11 cellular contexts compared by ENCODE assay signal in the genomic region with DNA sequence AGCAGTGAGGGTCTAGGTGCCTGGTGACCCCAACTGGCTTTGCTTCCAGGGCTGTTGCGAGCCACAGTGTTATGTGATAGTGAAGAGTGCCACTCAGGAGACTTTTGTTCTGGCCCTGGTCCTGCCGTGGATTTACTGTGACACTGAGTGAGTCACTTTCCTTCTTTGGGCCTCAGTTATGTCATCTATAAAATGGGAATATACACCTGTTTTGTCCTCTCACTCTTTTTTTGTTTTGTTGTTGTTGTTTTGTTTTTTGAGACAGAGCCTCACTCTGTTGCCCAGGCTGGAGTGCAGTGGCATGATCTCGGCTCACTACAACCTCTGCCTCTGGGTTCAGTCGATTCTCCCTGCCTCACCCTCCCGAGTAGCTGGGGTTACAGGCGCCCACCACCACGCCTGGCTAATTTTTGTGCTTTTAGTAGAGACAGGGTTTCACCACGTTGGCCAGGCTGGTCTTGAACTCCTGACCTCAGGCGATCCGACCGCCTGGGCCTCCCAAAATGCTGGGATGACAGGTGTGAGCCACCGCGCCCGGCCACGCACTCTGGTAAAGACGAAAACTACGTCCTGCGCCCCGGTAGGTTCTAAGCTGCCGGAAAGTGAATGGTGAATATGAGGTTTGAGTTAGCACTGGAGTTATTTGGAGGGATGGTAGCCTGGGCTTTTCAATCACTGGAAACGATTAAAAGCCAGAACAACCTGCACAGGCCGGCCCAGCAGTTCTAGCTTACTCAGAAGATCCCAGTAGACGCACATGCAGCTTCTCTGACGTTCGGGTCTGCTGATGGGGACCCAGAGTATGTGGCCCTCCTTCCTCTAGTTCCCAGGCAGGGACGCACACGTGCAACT. TPM values are rescaled to one million over a fixed set of nuclear protein-coding genes. Genes with fewer than 3 reads are reported as not detected.
A peak's percentile ranks its signal among the peaks of the same experiment; 100 is the strongest.
DNase-seq lines count a peak whose midpoint lies in the region; ATAC-seq and TF ChIP-seq lines count a peak whose summit lies in the region.
"Had no signal": no experiment of that assay in that cellular context is flagged by ENCODE, and none has a peak within 500 bp of the region (broad histone marks: within the 10 kb centered on the region; RNA-seq: fewer than 3 reads in every experiment).

No MANE protein-coding gene starts in this region.

- H3K9ac ChIP-seq in iPS-20b (ENCODE audit: low read depth, low read length): peak overlapping the region; percentile 86; the same call in 1 of the 2 replicates

- POLR2A ChIA-PET in Caco-2 (lab: Charles Lee) (no interaction called here), WTC11 (lab: Charles Lee) (no interaction called here)

- ATAC-seq in WTC11: no peak
- ATAC-seq in gastrocnemius medialis: peak in 1 of 2 donors; percentile 6
- no peak for ATAC-seq in HG02642 (IDR thresholded peaks at IDR 0.05; ENCODE audit: poor library complexity, unreplicated experiment)

- H3K4me1 ChIP-seq in Caco-2 (peaks cover 12% of the 10 kb centered on the region), iPS-20b (ENCODE audit: insufficient read depth, low read length) (peaks cover 4% of the 10 kb centered on the region; the same call in 1 of the 2 replicates), gastrocnemius medialis (no peaks in the 10 kb centered on the region), adrenal gland (replicated peaks in 1 of 2) (peaks cover 0 to 8% of the 10 kb centered on the region in 2 donors)
- H3K4me1 ChIP-seq: colonic mucosa, pancreas had no signal

- H3K27ac ChIP-seq in iPS-20b (ENCODE audit: low read length) (no peak overlapping the region), gastrocnemius medialis (no peak overlapping the region), adrenal gland (no peak overlapping the region)
- H3K27ac ChIP-seq: colonic mucosa, pancreas had no signal

- 85 to 88% (median 86%) methylated on average over 27 of the region's 27 CpGs for WGBS in adrenal gland, 4 donors

- DNase-seq in Caco-2 (no peak), WTC11 (ENCODE audit: low spot score) (no peak), gastrocnemius medialis (no peak), adrenal gland (no peak), middle frontal gyrus (ENCODE audit: extremely low spot score, low spot score) (no peak)
- no peak for DNase-seq in stimulated activated CD4-positive, alpha-beta T cell treated with anti-CD3 and anti-CD28 coated beads, Interleukin-4, amount 100 ng/mL, for 24 hours

- H3K36me3 ChIP-seq in Caco-2 (ENCODE audit: control insufficient read depth, insufficient read depth, low read length) (no peaks in the 10 kb centered on the region; the same call in 1 of the 2 replicates), iPS-20b (ENCODE audit: insufficient read depth, low read depth, low read length) (peaks cover 3% of the 10 kb centered on the region; the same call in 1 of the 2 replicates), gastrocnemius medialis (no peaks in the 10 kb centered on the region), adrenal gland (replicated peaks in 1 of 2) (no peaks in the 10 kb centered on the region)
- H3K36me3 ChIP-seq: colonic mucosa, pancreas had no signal

- no peak overlapping the region for H3K27ac Mint-ChIP-seq in Caco-2 (ENCODE audit: unreplicated experiment)
- no peak overlapping the region for H3K27ac Mint-ChIP-seq in WTC11
- H3K27ac Mint-ChIP-seq: activated T-helper 17 cell treated with anti-CD3 and anti-CD28 coated beads, Interleukin-2, amount 50 U/mL, for 72 hours had no signal

- in situ Hi-C loops in gastrocnemius medialis (cut with MboI; ENCODE audit: low sequenced_read_pairs in 4 of 4): loop anchor here (10.0 to 25.0 kb wide), 3 partner anchors 254 to 522 kb away; no protein-coding TSS in a partner anchor

- CTCF ChIA-PET in Caco-2 (lab: Charles Lee): interaction anchor here (0.5 to 0.7 kb wide), 3 partner anchors 11 to 305 kb away, joined by 3 to 4 read pairs (median 3); no protein-coding TSS in a partner anchor
- CTCF ChIA-PET in WTC11 (lab: Charles Lee): interaction anchor here (0.5 to 1.7 kb wide), 20 partner anchors 8 to 479 kb away, joined by 3 to 7 read pairs (median 4); a partner anchor contains a TSS

- H3K4me1 Mint-ChIP-seq in Caco-2 (ENCODE audit: low read depth, unreplicated experiment) (peaks cover 11% of the 10 kb centered on the region), WTC11 (peaks cover 17% of the 10 kb centered on the region)
- H3K4me1 Mint-ChIP-seq: activated T-helper 17 cell treated with anti-CD3 and anti-CD28 coated beads, Interleukin-2, amount 50 U/mL, for 72 hours had no signal

- H3K36me3 Mint-ChIP-seq in Caco-2 (ENCODE audit: insufficient read depth, unreplicated experiment) (peaks cover 16% of the 10 kb centered on the region), WTC11 (peaks cover 3% of the 10 kb centered on the region)

- TF ChIP-seq POLR2A in gastrocnemius medialis (IDR thresholded peaks at IDR 0.05): no peak
- no peak for TF ChIP-seq POLR2A in adrenal gland (IDR thresholded peaks at IDR 0.05)

- H3K27me3 Mint-ChIP-seq in Caco-2 (ENCODE audit: insufficient read depth, unreplicated experiment): no peaks in the 10 kb centered on the region
- no peaks in the 10 kb centered on the region for H3K27me3 Mint-ChIP-seq in WTC11 (ENCODE audit: low read depth)
- H3K27me3 Mint-ChIP-seq: activated T-helper 17 cell treated with anti-CD3 and anti-CD28 coated beads, Interleukin-2, amount 50 U/mL, for 72 hours had no signal

- no TSS peak for BruUV-seq in Caco-2 (replicated peaks; lab: Mats Ljungman, UMichigan)

- H3K9me3 Mint-ChIP-seq in Caco-2 (ENCODE audit: unreplicated experiment): no peaks in the 10 kb centered on the region
- no peaks in the 10 kb centered on the region for H3K9me3 Mint-ChIP-seq in WTC11
- H3K9me3 Mint-ChIP-seq: activated T-helper 17 cell treated with anti-CD3 and anti-CD28 coated beads, Interleukin-2, amount 50 U/mL, for 72 hours had no signal

- TF ChIP-seq CTCF in Caco-2 (IDR thresholded peaks at IDR 0.05; ENCODE audit: insufficient read depth in 1 of 2, low read depth in 1 of 2, low read length in 1 of 2, severe bottlenecking in 1 of 2, unreplicated experiment in 1 of 2): no peak
- TF ChIP-seq CTCF in WTC11 (IDR thresholded peaks at IDR 0.05): no peak
- no peak for TF ChIP-seq CTCF in gastrocnemius medialis (IDR thresholded peaks at IDR 0.05 in 4 of 5, conservative IDR thresholded peaks at IDR 0.05 in 1 of 5)
- TF ChIP-seq CTCF in adrenal gland (IDR thresholded peaks at IDR 0.05): no peak

- intact Hi-C loops in Caco-2 (cut with micrococcal nuclease; ENCODE audit: unreplicated experiment): loop anchor here (5.0 kb wide), 1 partner anchor 212 kb away; a partner anchor contains a TSS
- intact Hi-C loops in gastrocnemius medialis (cut with DNase I; ENCODE audit: low total_unique reads): no loop called here
- intact Hi-C loops in adrenal gland (cut with DNase I): loop anchor here in 1 of 2 donors (5.0 kb wide), 1 partner anchor 262 kb away; no protein-coding TSS in a partner anchor

- no peaks in the 10 kb centered on the region; the same call in 1 of the 2 replicates for H3K27me3 ChIP-seq in Caco-2 (replicated peaks; ENCODE audit: control insufficient read depth, insufficient read depth, low read length)
- peaks cover 11% of the 10 kb centered on the region for H3K27me3 ChIP-seq in iPS-20b (ENCODE audit: insufficient read depth, low read length)
- peaks cover 0 to 9% (median 0%) of the 10 kb centered on the region in 3 donors for H3K27me3 ChIP-seq in gastrocnemius medialis
- H3K27me3 ChIP-seq in adrenal gland: no peaks in the 10 kb centered on the region
- H3K27me3 ChIP-seq: colonic mucosa, pancreas had no signal

- H3K9me3 ChIP-seq in Caco-2 (no peaks in the 10 kb centered on the region), iPS-20b (ENCODE audit: insufficient read depth, low read depth, low read length) (no peaks in the 10 kb centered on the region), gastrocnemius medialis (no peaks in the 10 kb centered on the region), adrenal gland (replicated peaks in 1 of 3) (no peaks in the 10 kb centered on the region)
- H3K9me3 ChIP-seq: colonic mucosa, pancreas had no signal

- peak overlapping the region; percentile 29; the same call in 1 of the 2 replicates for H3K4me3 ChIP-seq in Caco-2 (ENCODE audit: low read depth, low read length)
- H3K4me3 ChIP-seq in iPS-20b (ENCODE audit: low read length): no peak overlapping the region
- H3K4me3 ChIP-seq in gastrocnemius medialis: peak overlapping the region; percentile 42 to 91 (median 60)
- no peak overlapping the region for H3K4me3 ChIP-seq in adrenal gland

- peak overlapping the region; percentile 71 for H3K4me3 Mint-ChIP-seq in Caco-2 (ENCODE audit: unreplicated experiment)
- H3K4me3 Mint-ChIP-seq in WTC11: peak overlapping the region; percentile 59

TF ChIP-seq in WTC11, 78 proteins besides CTCF, POLR2A, EP300 and RAD21 (continues in another document):
- TF ChIP-seq ZNF671 (CRISPR knock-in tag; IDR thresholded peaks at IDR 0.05) (no peak), CBFB (CRISPR knock-in tag; IDR thresholded peaks at IDR 0.05; ENCODE audit: low read depth) (no peak), ZNF138 (CRISPR knock-in tag; conservative IDR thresholded peaks at IDR 0.05) (no peak), ZNF396 (CRISPR knock-in tag; IDR thresholded peaks at IDR 0.05; ENCODE audit: borderline replicate concordance) (no peak)
- TF ChIP-seq, protein P1, sequence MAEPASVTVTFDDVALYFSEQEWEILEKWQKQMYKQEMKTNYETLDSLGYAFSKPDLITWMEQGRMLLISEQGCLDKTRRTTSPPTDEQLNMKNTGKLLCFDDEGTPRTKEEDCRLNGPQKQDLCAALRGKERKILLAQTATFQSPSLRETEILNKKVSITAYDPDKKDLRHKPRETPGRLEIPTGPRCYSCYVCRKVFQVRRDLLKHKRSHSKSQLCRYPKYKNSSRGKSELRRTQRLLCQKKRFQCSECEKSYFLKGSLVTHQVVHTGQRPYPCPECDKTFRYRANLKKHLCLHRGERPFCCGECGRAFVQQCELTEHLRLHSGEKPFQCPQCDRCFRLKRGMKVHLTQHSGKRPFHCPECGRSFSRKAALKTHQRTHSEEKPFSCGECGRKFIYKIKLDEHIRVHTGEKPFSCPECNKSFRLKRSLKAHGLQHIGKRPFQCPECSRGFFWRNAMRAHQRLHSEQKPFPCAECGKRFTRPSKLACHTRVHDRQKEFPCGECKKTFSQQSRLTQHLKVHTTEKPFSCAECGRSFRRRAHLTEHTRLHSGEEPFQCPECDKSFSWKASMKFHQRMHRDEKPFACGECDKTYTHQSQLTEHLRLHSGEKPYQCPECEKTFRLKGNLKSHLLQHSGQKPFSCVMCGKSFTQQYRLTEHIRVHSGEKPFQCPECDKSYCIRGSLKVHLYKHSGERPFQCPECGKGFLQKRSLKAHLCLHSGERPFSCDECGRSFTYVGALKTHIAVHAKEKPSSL (CRISPR knock-in tag; conservative IDR thresholded peaks at IDR 0.05): no peak

RNA-seq across cellular contexts. Expression of a gene that starts 46.6 kb away (rescaled TPM):
- total RNA-seq in Caco-2 (2022) (41.8 and 43.8 TPM in 2 replicates), WTC11 (2021) (26.8 to 32.5 TPM (median 29.9 TPM) in 3 replicates), gastrocnemius medialis (1 to 10 TPM; 7.1 to 9.5 (median 8.9) TPM), adrenal gland (10 to 100 TPM in 4 of 8 donors, 1 to 10 TPM in 4; 5.7 to 16.7 (median 9.8) TPM)
- polyA plus RNA-seq in adrenal gland: 10 to 100 TPM in 2 of 3 donors, 1 to 10 TPM in 1; 6.0 to 19.7 (median 12.0) TPM

Comparison
In these comparisons a context has a peak if more than half of its experiments do, and no peak if none do; other contexts are left out.
1. H3K4me3 ChIP-seq: peak in Caco-2 (single experiment) and gastrocnemius medialis (4 of 4); none in iPS-20b (single experiment) and adrenal gland (0 of 4).